ENCODE assay signal across 20 cellular contexts in genomic region chr5:66779535-66779934, GRCh38.
DNase-seq lines count a peak whose midpoint lies in the region; ATAC-seq lines count a peak whose summit lies in the region.
"Had no signal": no experiment of that assay in that cellular context is flagged by ENCODE, and none has a peak within 500 bp of the region (broad histone marks: within the 10 kb centered on the region; RNA-seq: fewer than 3 reads in every experiment).

No MANE protein-coding gene starts in this region.

- no peak overlapping the region for H3K27ac Mint-ChIP-seq in activated T-helper 1 cell treated with anti-CD3 and anti-CD28 coated beads, Interleukin-12 subunit alpha, Interleukin-12 subunit beta, Interleukin-2, Interleukin-4 antibody, amounts not matched to agents 30 ng/mL and 10 ng/mL and 1 ng/mL, durations not matched to agents 14 hours and 24 hours and 36 hours
- H3K27ac Mint-ChIP-seq: CD4-positive, alpha-beta memory T cell; HFFc6 had no signal

- no peak for ATAC-seq in HG03045 (IDR thresholded peaks at IDR 0.05; ENCODE audit: unreplicated experiment)
- ATAC-seq: PC-3 had no signal

- peaks cover 9% of the 10 kb centered on the region for H3K27me3 Mint-ChIP-seq in activated T-helper 1 cell treated with anti-CD3 and anti-CD28 coated beads, Interleukin-12 subunit alpha, Interleukin-12 subunit beta, Interleukin-2, Interleukin-4 antibody, amounts not matched to agents 30 ng/mL and 10 ng/mL and 1 ng/mL, durations not matched to agents 14 hours and 24 hours and 36 hours (ENCODE audit: insufficient read depth)

- DNase-seq in NOMO-1 treated with DMSO at 0.1 percent for 48 hours (lab: John Stamatoyannopoulos, UW; ENCODE audit: unreplicated experiment) (peak; percentile 32), NOMO-1 treated with dmso at 0.1 percent for 144 hours (lab: John Stamatoyannopoulos, UW; ENCODE audit: unreplicated experiment) (no peak), RPMI7951 (ENCODE audit: low read depth) (peak; percentile 1), glomerular visceral epithelial cell (ENCODE audit: extremely low spot score) (peak; percentile 17), NCI-H345 (lab: John Stamatoyannopoulos, UW) (no peak)
- no peak for DNase-seq in activated T-helper 1 cell treated with anti-CD3 and anti-CD28 coated beads, Interleukin-12 subunit alpha, Interleukin-12 subunit beta, Interleukin-2, Interleukin-4 antibody, amounts not matched to agents 30 ng/mL and 10 ng/mL and 1 ng/mL, durations not matched to agents 14 hours and 24 hours and 36 hours (ENCODE audit: low spot score)
- DNase-seq: 8988T; CD4-positive, alpha-beta memory T cell; DMS153; HFFc6; KBM-7; NCI-H1417; NCI-H1694 treated with DMSO at 0.1 percent for 48 hours; NCI-H446 treated with DMSO at 0.1 percent for 48 hours; NCI-H526 treated with DMSO at 0.1 percent for 48 hours; PC-3; SHP77 treated with DMSO at 0.1 percent for 48 hours; SK-N-SH; T-helper 2 cell had no signal

- no peaks in the 10 kb centered on the region for H3K9me3 Mint-ChIP-seq in activated T-helper 1 cell treated with anti-CD3 and anti-CD28 coated beads, Interleukin-12 subunit alpha, Interleukin-12 subunit beta, Interleukin-2, Interleukin-4 antibody, amounts not matched to agents 30 ng/mL and 10 ng/mL and 1 ng/mL, durations not matched to agents 14 hours and 24 hours and 36 hours
- H3K9me3 Mint-ChIP-seq: HFFc6 had no signal

- no peak overlapping the region for H3K4me3 Mint-ChIP-seq in activated T-helper 1 cell treated with anti-CD3 and anti-CD28 coated beads, Interleukin-12 subunit alpha, Interleukin-12 subunit beta, Interleukin-2, Interleukin-4 antibody, amounts not matched to agents 30 ng/mL and 10 ng/mL and 1 ng/mL, durations not matched to agents 14 hours and 24 hours and 36 hours
- H3K4me3 Mint-ChIP-seq: CD4-positive, alpha-beta memory T cell; HFFc6 had no signal

- intact Hi-C loops in activated T-helper 1 cell treated with anti-CD3 and anti-CD28 coated beads, Interleukin-12 subunit alpha, Interleukin-12 subunit beta, Interleukin-2, Interleukin-4 antibody, amounts not matched to agents 30 ng/mL and 10 ng/mL and 1 ng/mL, durations not matched to agents 14 hours and 24 hours and 36 hours (cut with micrococcal nuclease): no loop called here

- H3K4me1 Mint-ChIP-seq in activated T-helper 1 cell treated with anti-CD3 and anti-CD28 coated beads, Interleukin-12 subunit alpha, Interleukin-12 subunit beta, Interleukin-2, Interleukin-4 antibody, amounts not matched to agents 30 ng/mL and 10 ng/mL and 1 ng/mL, durations not matched to agents 14 hours and 24 hours and 36 hours (ENCODE audit: low read depth): no peaks in the 10 kb centered on the region
- H3K4me1 Mint-ChIP-seq: CD4-positive, alpha-beta memory T cell had no signal

- peaks cover 3% of the 10 kb centered on the region for H3K36me3 Mint-ChIP-seq in activated T-helper 1 cell treated with anti-CD3 and anti-CD28 coated beads, Interleukin-12 subunit alpha, Interleukin-12 subunit beta, Interleukin-2, Interleukin-4 antibody, amounts not matched to agents 30 ng/mL and 10 ng/mL and 1 ng/mL, durations not matched to agents 14 hours and 24 hours and 36 hours (ENCODE audit: low read depth)
- H3K36me3 Mint-ChIP-seq: CD4-positive, alpha-beta memory T cell had no signal

Comparison
In these comparisons a context has a peak if more than half of its experiments do, and no peak if none do; other contexts are left out.
1. DNase-seq: peak in NOMO-1 treated with DMSO at 0.1 percent for 48 hours (single experiment), RPMI7951 (single experiment) and glomerular visceral epithelial cell (single experiment); none in NOMO-1 treated with dmso at 0.1 percent for 144 hours (single experiment), activated T-helper 1 cell treated with anti-CD3 and anti-CD28 coated beads, Interleukin-12 subunit alpha, Interleukin-12 subunit beta, Interleukin-2, Interleukin-4 antibody, amounts not matched to agents 30 ng/mL and 10 ng/mL and 1 ng/mL, durations not matched to agents 14 hours and 24 hours and 36 hours (single experiment) and NCI-H345 (single experiment).